27 cellular contexts compared by ENCODE assay signal in genomic region chr15:65541231-65541630, GRCh38.
"Had no signal": no experiment of that assay in that cellular context is flagged by ENCODE, and none has a peak within 500 bp of the region (broad histone marks: within the 10 kb centered on the region; RNA-seq: fewer than 3 reads in every experiment).

No MANE protein-coding gene starts in this region.

- H3K4me3 ChIP-seq: coronary artery, dorsolateral prefrontal cortex, esophagus muscularis mucosa, gastroesophageal sphincter, heart right ventricle had no signal

- H3K27ac ChIP-seq: brain microvascular endothelial cell, coronary artery, esophagus muscularis mucosa, foreskin keratinocyte, gastroesophageal sphincter, heart right ventricle had no signal

- H3K4me1 Mint-ChIP-seq: endodermal cell had no signal

- H3K27me3 Mint-ChIP-seq: activated CD8-positive, alpha-beta T cell treated with anti-CD3 and anti-CD28 coated beads for 36 hours; activated naive CD8-positive, alpha-beta T cell; central memory CD8-positive, alpha-beta T cell; dendritic cell treated with granulocyte-macrophage colony-stimulating factor and Interleukin-4, amounts not matched to agents 40 ng/mL and 50 ng/mL, for 4 days had no signal

- H3K36me3 ChIP-seq: brain microvascular endothelial cell, esophagus muscularis mucosa, gastroesophageal sphincter had no signal

- H3K4me3 Mint-ChIP-seq: activated CD8-positive, alpha-beta T cell treated with anti-CD3 and anti-CD28 coated beads for 36 hours; activated naive CD8-positive, alpha-beta T cell; activated T-helper 1 cell treated with anti-CD3 and anti-CD28 coated beads, Interleukin-12 subunit alpha, Interleukin-12 subunit beta, Interleukin-2, Interleukin-4 antibody, amounts not matched to agents 30 ng/mL and 10 ng/mL and 1 ng/mL, durations not matched to agents 14 hours and 24 hours and 36 hours; central memory CD8-positive, alpha-beta T cell; dendritic cell treated with granulocyte-macrophage colony-stimulating factor and Interleukin-4, amounts not matched to agents 40 ng/mL and 50 ng/mL, for 4 days; endodermal cell had no signal

- H3K9me3 ChIP-seq: esophagus muscularis mucosa, gastroesophageal sphincter, heart right ventricle had no signal

- H3K9me3 Mint-ChIP-seq: activated CD8-positive, alpha-beta T cell treated with anti-CD3 and anti-CD28 coated beads for 36 hours; activated T-helper 1 cell treated with anti-CD3 and anti-CD28 coated beads, Interleukin-12 subunit alpha, Interleukin-12 subunit beta, Interleukin-2, Interleukin-4 antibody, amounts not matched to agents 30 ng/mL and 10 ng/mL and 1 ng/mL, durations not matched to agents 14 hours and 24 hours and 36 hours; activated T-helper 2 cell treated with anti-CD3 and anti-CD28 coated beads, Interferon-gamma antibody, Interleukin-2, Interleukin-4, amounts not matched to agents 10 μg/mL and 5 μg/mL and 100 μg/mL, durations not matched to agents 14 hours and 24 hours and 36 hours; central memory CD8-positive, alpha-beta T cell; dendritic cell treated with granulocyte-macrophage colony-stimulating factor and Interleukin-4, amounts not matched to agents 40 ng/mL and 50 ng/mL, for 4 days; endodermal cell had no signal

- DNase-seq: activated CD4-positive, alpha-beta T cell treated with anti-CD3 and anti-CD28 coated beads for 48 hours; activated CD4-positive, alpha-beta T cell treated with anti-CD3 and anti-CD28 coated beads, Interleukin-2, amount 50 U/mL, for 1 hour; activated CD4-positive, alpha-beta T cell treated with anti-CD3 and anti-CD28 coated beads, Interleukin-2, amount 50 U/mL, for 48 hours; activated CD8-positive, alpha-beta memory T cell treated with anti-CD3 and anti-CD28 coated beads for 24 hours; activated CD8-positive, alpha-beta T cell treated with anti-CD3 and anti-CD28 coated beads for 36 hours; activated effector memory CD4-positive, alpha-beta T cell treated with anti-CD3 and anti-CD28 coated beads, Interleukin-2, amount 50 U/mL, for 16 hours; activated naive CD4-positive, alpha-beta T cell treated with anti-CD3 and anti-CD28 coated beads, Interleukin-2, amount 50 U/mL, for 16 hours; activated T-cell treated with anti-CD3 and anti-CD28 coated beads, Interleukin-2, amount 50 U/mL, for 48 hours; amniotic stem cell; anterior cingulate cortex; brain microvascular endothelial cell; dorsolateral prefrontal cortex; effector memory CD4-positive, alpha-beta T cell; endodermal cell; erythroblast; foreskin keratinocyte; heart right ventricle; T-helper 2 cell had no signal

- H3K27ac Mint-ChIP-seq: activated CD8-positive, alpha-beta T cell treated with anti-CD3 and anti-CD28 coated beads for 36 hours; activated naive CD8-positive, alpha-beta T cell; activated T-helper 1 cell treated with anti-CD3 and anti-CD28 coated beads, Interleukin-12 subunit alpha, Interleukin-12 subunit beta, Interleukin-2, Interleukin-4 antibody, amounts not matched to agents 30 ng/mL and 10 ng/mL and 1 ng/mL, durations not matched to agents 14 hours and 24 hours and 36 hours; activated T-helper 2 cell treated with anti-CD3 and anti-CD28 coated beads, Interferon-gamma antibody, Interleukin-2, Interleukin-4, amounts not matched to agents 10 μg/mL and 5 μg/mL and 100 μg/mL, durations not matched to agents 14 hours and 24 hours and 36 hours; dendritic cell treated with granulocyte-macrophage colony-stimulating factor and Interleukin-4, amounts not matched to agents 40 ng/mL and 50 ng/mL, for 4 days; endodermal cell had no signal

- ATAC-seq: activated CD4-positive, CD25-positive, alpha-beta regulatory T cell treated with anti-CD3 and anti-CD28 coated beads, Interleukin-2, amount 50 U/mL, for 24 hours; activated CD8-positive, alpha-beta T cell treated with anti-CD3 and anti-CD28 coated beads for 36 hours; foreskin keratinocyte; gastroesophageal sphincter; heart right ventricle had no signal

- H3K4me1 ChIP-seq: gastroesophageal sphincter, heart right ventricle had no signal

- H3K27me3 ChIP-seq: brain microvascular endothelial cell, dorsolateral prefrontal cortex, esophagus muscularis mucosa, foreskin keratinocyte, gastroesophageal sphincter, heart right ventricle had no signal
